Comparison of ENCODE assay signal across 29 cellular contexts in the genomic region with DNA sequence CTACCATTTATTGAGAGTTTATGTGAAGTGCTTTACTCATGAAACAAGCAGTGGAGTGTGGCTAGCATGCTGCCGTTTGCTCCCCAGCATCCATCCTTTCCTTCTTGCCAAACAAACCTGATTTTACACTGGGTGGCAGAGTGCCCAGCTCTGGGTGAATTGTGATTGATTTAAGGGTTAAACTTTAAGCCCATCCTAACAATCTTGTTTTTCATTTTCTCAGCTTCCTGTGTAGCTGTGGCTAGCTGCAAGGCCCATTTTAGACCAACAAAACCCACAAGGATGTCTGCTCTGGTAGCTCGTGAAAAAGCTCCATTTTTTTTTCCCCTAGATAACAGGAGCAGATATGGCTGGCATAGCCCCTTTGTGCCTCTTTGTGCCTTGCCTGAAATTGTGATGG.
"Had no signal": no experiment of that assay in that cellular context is flagged by ENCODE, and none has a peak within 500 bp of the region (broad histone marks: within the 10 kb centered on the region; RNA-seq: fewer than 3 reads in every experiment).

No MANE protein-coding gene starts in this region.

- ATAC-seq: left ventricle myocardium superior; naive thymus-derived CD4-positive, alpha-beta T cell had no signal

- H3K9me3 Mint-ChIP-seq: activated naive CD4-positive, alpha-beta T cell treated with anti-CD3 and anti-CD28 coated beads for 36 hours; activated naive CD8-positive, alpha-beta T cell treated with anti-CD3 and anti-CD28 coated beads for 36 hours had no signal

- H3K4me1 ChIP-seq: adrenal gland, sigmoid colon, suprapubic skin, tibial artery had no signal

- H3K9me3 ChIP-seq: adrenal gland, ovary, sigmoid colon, suprapubic skin had no signal

- DNase-seq: activated CD4-positive, alpha-beta T cell treated with anti-CD3 and anti-CD28 coated beads for 4 hours; activated CD4-positive, alpha-beta T cell treated with anti-CD3 and anti-CD28 coated beads, Interleukin-2, amount 50 U/mL, for 48 hours; activated CD8-positive, alpha-beta memory T cell treated with anti-CD3 and anti-CD28 coated beads for 24 hours; activated effector memory CD4-positive, alpha-beta T cell treated with Interleukin-2 at 50 U/mL for 16 hours; activated naive CD4-positive, alpha-beta T cell treated with anti-CD3 and anti-CD28 coated beads for 36 hours; activated naive CD8-positive, alpha-beta T cell treated with anti-CD3 and anti-CD28 coated beads for 36 hours; adrenal gland; aorta; cerebellar nuclear complex; dorsolateral prefrontal cortex; effector memory CD4-positive, alpha-beta T cell; glutamatergic neuron; left ventricle myocardium superior; naive thymus-derived CD4-positive, alpha-beta T cell; ovary; retina; sigmoid colon; small intestine; stimulated activated CD4-positive, alpha-beta T cell treated with anti-CD3 and anti-CD28 coated beads, Interleukin-4, amount 100 ng/mL, for 4 hours; stimulated activated CD8-positive, alpha-beta memory T cell treated with anti-CD3 and anti-CD28 coated beads, Interleukin-4, amount 100 ng/mL, for 48 hours; stimulated activated naive CD4-positive, alpha-beta T cell; tibial artery had no signal

- H3K4me3 Mint-ChIP-seq: activated naive CD4-positive, alpha-beta T cell treated with anti-CD3 and anti-CD28 coated beads for 36 hours; activated naive CD8-positive, alpha-beta T cell treated with anti-CD3 and anti-CD28 coated beads for 36 hours; brain; naive thymus-derived CD4-positive, alpha-beta T cell had no signal

- H3K4me3 ChIP-seq: adrenal gland, cardiac muscle cell, coronary artery, dorsolateral prefrontal cortex, ovary, sigmoid colon, suprapubic skin, tibial artery had no signal

- H3K36me3 ChIP-seq: adrenal gland, cardiac muscle cell, ovary, sigmoid colon, suprapubic skin, tibial artery had no signal

- H3K27me3 ChIP-seq: cardiac muscle cell, ovary, sigmoid colon had no signal

- H3K27ac ChIP-seq: adrenal gland, cardiac muscle cell, coronary artery, dorsolateral prefrontal cortex, ovary, sigmoid colon, suprapubic skin, tibial artery had no signal

- H3K4me1 Mint-ChIP-seq: activated naive CD8-positive, alpha-beta T cell treated with anti-CD3 and anti-CD28 coated beads for 36 hours; naive thymus-derived CD4-positive, alpha-beta T cell had no signal

- FAIRE-seq: frontal cortex, islet of Langerhans, small intestine had no signal

- H3K27ac Mint-ChIP-seq: activated naive CD4-positive, alpha-beta T cell treated with anti-CD3 and anti-CD28 coated beads for 36 hours; activated naive CD8-positive, alpha-beta T cell treated with anti-CD3 and anti-CD28 coated beads for 36 hours; naive thymus-derived CD4-positive, alpha-beta T cell; progenitor cell of endocrine pancreas had no signal
